Comparison of ENCODE assay signal across 8 cellular contexts in the genomic region with DNA sequence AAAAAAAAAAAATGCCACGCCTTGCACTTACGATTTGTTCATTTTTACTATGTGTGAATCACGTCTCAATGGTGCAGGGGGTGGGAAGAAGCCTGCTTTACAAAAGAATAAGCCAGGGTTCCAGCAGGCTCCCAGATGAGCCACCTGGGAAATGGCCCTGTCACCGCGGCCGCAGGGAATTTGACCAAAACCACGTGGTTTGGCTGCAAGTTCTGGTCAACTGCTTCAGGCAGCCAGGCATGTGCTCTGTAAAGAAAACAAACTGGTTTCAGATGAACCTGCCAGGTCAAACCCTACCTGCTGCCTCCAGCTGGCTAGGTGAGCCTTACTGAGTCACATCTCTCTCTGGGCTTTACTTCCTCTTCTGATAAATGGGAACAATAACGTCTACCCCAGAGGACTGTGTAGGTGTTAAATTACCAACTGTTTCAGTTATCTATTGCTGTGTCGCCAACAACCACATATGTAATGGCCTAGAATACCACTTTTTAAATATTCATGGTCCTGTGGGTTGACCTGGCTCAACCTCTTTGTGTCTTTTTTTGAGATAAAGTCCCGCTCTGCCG. TPM values are rescaled to one million over a fixed set of nuclear protein-coding genes. Genes with fewer than 3 reads are reported as not detected.
A peak's percentile ranks its signal among the peaks of the same experiment; 100 is the strongest.
DNase-seq lines count a peak whose midpoint lies in the region; ATAC-seq, FAIRE-seq and TF ChIP-seq lines count a peak whose summit lies in the region.

No MANE protein-coding gene starts in this region.

- H3K9me2 ChIP-seq in Karpas-422 (replicated peaks; ENCODE audit: insufficient read depth, low read length) = no peaks in the 10 kb centered on the region

- H3K79me2 ChIP-seq in Karpas-422 (ENCODE audit: low read length) = no peaks in the 10 kb centered on the region

- no peak overlapping the region for H3K27ac ChIP-seq in Karpas-422 (ENCODE audit: low read length)
- H3K27ac ChIP-seq in colonic mucosa = peak overlapping the region; percentile 63
- H3K27ac ChIP-seq in psoas muscle = no peak overlapping the region

- H3K4me3 ChIP-seq in GM12865 (ENCODE audit: low read depth, low read length) (no peak overlapping the region), Karpas-422 (ENCODE audit: low read length) (peak overlapping the region; percentile 16; the same call in 1 of the 2 replicates), colonic mucosa (no peak overlapping the region), psoas muscle (no peak overlapping the region)

- no peak for FAIRE-seq in D721Med (lab: Jason Lieb, UNC)

- H3K27me3 ChIP-seq in Karpas-422 (ENCODE audit: low read length) = no peaks in the 10 kb centered on the region
- no peaks in the 10 kb centered on the region for H3K27me3 ChIP-seq in colonic mucosa
- H3K27me3 ChIP-seq in psoas muscle (ENCODE audit: insufficient read depth in 3 of 3, low read length in 2 of 3) = no peaks in the 10 kb centered on the region

- no peak overlapping the region for H2AFZ ChIP-seq in Karpas-422 (ENCODE audit: low read length)

- H4K20me1 ChIP-seq in Karpas-422 (ENCODE audit: insufficient read depth, low read depth, low read length) = no peaks in the 10 kb centered on the region

- peak; percentile 73 for DNase-seq in GM12865 (ENCODE audit: low read depth)
- DNase-seq in Karpas-422 = peak; percentile 73
- DNase-seq in colonic mucosa = peak; percentile 81
- peak; percentile 43 to 71 for DNase-seq in psoas muscle
- DNase-seq in NCI-H187 treated with DMSO at 0.1 percent for 48 hours (lab: John Stamatoyannopoulos, UW) = no peak
- no peak for DNase-seq in D721Med (ENCODE audit: insufficient read length, low spot score)
- no peak for DNase-seq in activated gamma-delta T cell treated with Interleukin-2 at 50 U/mL for 16 hours

- H3K9ac ChIP-seq in Karpas-422 (ENCODE audit: low read length) (0 out of 2 replicates have a peak overlapping the region, but pooled peaks have one; percentile 11), colonic mucosa (ENCODE audit: low read depth in 2 of 2, low read length in 2 of 2) (peak overlapping the region in 1 of 2 donors; percentile 26)

- intact Hi-C loops in colonic mucosa (cut with DNase I) (no loop called here), psoas muscle (cut with DNase I) (no loop called here)

- 28 to 39% (median 33%) methylated on average over 11 of the region's 11 CpGs for WGBS in psoas muscle, 3 donors

- H3K4me2 ChIP-seq in Karpas-422 (ENCODE audit: low read depth, low read length, poor library complexity, severe bottlenecking) = peak overlapping the region; percentile 45

- no peaks in the 10 kb centered on the region for H3K9me3 ChIP-seq in Karpas-422 (ENCODE audit: low read length)
- H3K9me3 ChIP-seq in colonic mucosa = no peaks in the 10 kb centered on the region
- no peaks in the 10 kb centered on the region for H3K9me3 ChIP-seq in psoas muscle

- ATAC-seq in psoas muscle (peak; percentile 9 to 49 (median 44)), HG03354 (IDR thresholded peaks at IDR 0.05; ENCODE audit: poor library complexity, severe bottlenecking, unreplicated experiment) (no peak)

- TF ChIP-seq CTCF in GM12865 (IDR thresholded peaks at IDR 0.05; ENCODE audit: insufficient read depth, low read depth, low read length, missing control alignments) = no peak
- no peak for TF ChIP-seq CTCF in colonic mucosa (IDR thresholded peaks at IDR 0.05)
- TF ChIP-seq CTCF in psoas muscle (IDR thresholded peaks at IDR 0.05) = no peak
- TF ChIP-seq CTCF in D721Med (IDR thresholded peaks at IDR 0.05; ENCODE audit: insufficient read depth, missing control alignments) = no peak

- H3K4me1 ChIP-seq in Karpas-422 (ENCODE audit: low read length) (peaks cover 19% of the 10 kb centered on the region), colonic mucosa (no peaks in the 10 kb centered on the region), psoas muscle (peaks cover 6% of the 10 kb centered on the region)

- no peaks in the 10 kb centered on the region for H3K36me3 ChIP-seq in Karpas-422 (ENCODE audit: insufficient read depth, low read length)
- no peaks in the 10 kb centered on the region for H3K36me3 ChIP-seq in colonic mucosa
- peaks cover 0 to 19% of the 10 kb centered on the region in 2 donors for H3K36me3 ChIP-seq in psoas muscle (ENCODE audit: insufficient read depth in 1 of 2, low read depth in 1 of 2)

RNA-seq across cellular contexts. Expression of a gene that starts 30.5 kb away (rescaled TPM):
- total RNA-seq in Karpas-422 (2014; rRNA removed; shearing (Covaris generic); ENCODE audit: low replicate concordance) = 36.6 and 87.8 TPM in 2 replicates
- total RNA-seq in colonic mucosa (10 to 100 TPM; 13.0 to 23.5 TPM), psoas muscle (10 to 100 TPM in 1 of 4 donors, 1 to 10 TPM in 3; 7.7 to 19.2 (median 9.3) TPM)
- polyA plus RNA-seq in psoas muscle = 1 to 10 TPM; 5.4 to 8.3 (median 7.8) TPM

RNA-seq across cellular contexts. Expression of a gene that starts 46.0 kb away (rescaled TPM):
- not detected in 2 replicates for total RNA-seq in Karpas-422 (2014; rRNA removed; shearing (Covaris generic); ENCODE audit: low replicate concordance)
- under 1 TPM in 1 of 2 donors, not detected in 1; 0.74 TPM for total RNA-seq in colonic mucosa
- under 1 TPM in 1 of 4 donors, not detected in 3; 0.32 TPM for total RNA-seq in psoas muscle
- under 1 TPM in 1 of 3 donors, not detected in 2; 0.04 TPM for polyA plus RNA-seq in psoas muscle

Comparison
In these comparisons a context has a peak if more than half of its experiments do, and no peak if none do; other contexts are left out.
1. DNase-seq: peak in GM12865 (single experiment), Karpas-422 (single experiment), colonic mucosa (single experiment) and psoas muscle (2 of 2); none in NCI-H187 treated with DMSO at 0.1 percent for 48 hours (single experiment), D721Med (single experiment) and activated gamma-delta T cell treated with Interleukin-2 at 50 U/mL for 16 hours (single experiment).